In genomic region chr17:37643829-37644228, GRCh38 we compare ENCODE assay signal across 8 cellular contexts. TPM values are rescaled to one million over a fixed set of nuclear protein-coding genes. Genes with fewer than 3 reads are reported as not detected.
DNase-seq lines count a peak whose midpoint lies in the region; ATAC-seq and TF ChIP-seq lines count a peak whose summit lies in the region.

No MANE protein-coding gene starts in this region.

- CTCF ChIA-PET in CD4-positive, alpha-beta T cell (lab: Charles Lee), result no interaction called here

- no peak overlapping the region for H3K27ac ChIP-seq in CD4-positive, alpha-beta T cell (ENCODE audit: low read depth, low read length)

- intact Hi-C loops in CD4-positive, alpha-beta T cell (cut with DNase I, micrococcal nuclease), result loop anchor here in 1 of 2 experiments (2.0 to 5.0 kb wide), 3 partner anchors 33 to 287 kb away; no protein-coding TSS in a partner anchor

- TF ChIP-seq CTCF in CD4-positive, alpha-beta T cell (IDR thresholded peaks at IDR 0.05), result no peak
- no peak for TF ChIP-seq CTCF in NB4 (IDR thresholded peaks at IDR 0.05; ENCODE audit: low read depth, low read length)

- ATAC-seq in CD4-positive, alpha-beta T cell (ENCODE audit: poor library complexity), result no peak
- no peak for ATAC-seq in natural killer cell treated with Interleukin-12 subunit alpha and Interleukin-12 subunit beta and Interleukin-15 and Interleukin-18, amount 100 ng/mL, for 72 hours

- POLR2A ChIA-PET in CD4-positive, alpha-beta T cell (lab: Charles Lee), result interaction anchor here (2.4 kb wide), 1 partner anchor 34 kb away, joined by 10 read pairs; the partner anchor contains the start of gene SYNRG

- no peak for TF ChIP-seq POLR2A in NB4 (IDR thresholded peaks at IDR 0.05; ENCODE audit: extremely low read depth, insufficient read length)

- peaks cover 47% of the 10 kb centered on the region for H3K27me3 Mint-ChIP-seq in CD4-positive, alpha-beta T cell
- peaks cover 21 to 40% of the 10 kb centered on the region in 2 donors for H3K27me3 Mint-ChIP-seq in natural killer cell treated with Interleukin-12 subunit alpha and Interleukin-12 subunit beta and Interleukin-15 and Interleukin-18, amount 100 ng/mL, for 72 hours

- peaks cover 37% of the 10 kb centered on the region for H3K4me1 Mint-ChIP-seq in CD4-positive, alpha-beta T cell (ENCODE audit: low read depth)
- H3K4me1 Mint-ChIP-seq in natural killer cell treated with Interleukin-12 subunit alpha and Interleukin-12 subunit beta and Interleukin-15 and Interleukin-18, amount 100 ng/mL, for 72 hours (ENCODE audit: low read depth in 2 of 2), result peaks cover 24 to 38% of the 10 kb centered on the region in 2 donors

- H3K4me3 ChIP-seq in NB4 (ENCODE audit: low read depth, low read length), result peak overlapping the region; percentile 97

- peak overlapping the region; percentile 97 for H3K4me3 Mint-ChIP-seq in CD4-positive, alpha-beta T cell
- H3K4me3 Mint-ChIP-seq in natural killer cell treated with Interleukin-12 subunit alpha and Interleukin-12 subunit beta and Interleukin-15 and Interleukin-18, amount 100 ng/mL, for 72 hours, result peak overlapping the region; percentile 98

- H3K27me3 ChIP-seq in CD4-positive, alpha-beta T cell (ENCODE audit: control insufficient read depth, insufficient read depth, low read length), result peaks cover 16% of the 10 kb centered on the region

- peak overlapping the region; percentile 92 for H3K27ac Mint-ChIP-seq in CD4-positive, alpha-beta T cell
- H3K27ac Mint-ChIP-seq in natural killer cell treated with Interleukin-12 subunit alpha and Interleukin-12 subunit beta and Interleukin-15 and Interleukin-18, amount 100 ng/mL, for 72 hours, result peak overlapping the region; percentile 92 to 95

- H3K9me3 Mint-ChIP-seq in CD4-positive, alpha-beta T cell, result no peaks in the 10 kb centered on the region
- no peaks in the 10 kb centered on the region for H3K9me3 Mint-ChIP-seq in natural killer cell treated with Interleukin-12 subunit alpha and Interleukin-12 subunit beta and Interleukin-15 and Interleukin-18, amount 100 ng/mL, for 72 hours

- H3K36me3 Mint-ChIP-seq in CD4-positive, alpha-beta T cell (ENCODE audit: low read depth), result peaks cover 41% of the 10 kb centered on the region
- H3K36me3 Mint-ChIP-seq in natural killer cell treated with Interleukin-12 subunit alpha and Interleukin-12 subunit beta and Interleukin-15 and Interleukin-18, amount 100 ng/mL, for 72 hours, result peaks cover 18% of the 10 kb centered on the region

- H3K9me3 ChIP-seq in CD4-positive, alpha-beta T cell (ENCODE audit: control insufficient read depth, low read length), result no peaks in the 10 kb centered on the region

- no peak for DNase-seq in CD4-positive, alpha-beta T cell
- no peak for DNase-seq in NB4 (ENCODE audit: low read depth)
- DNase-seq in dermis blood vessel endothelial cell, result peak; percentile 78
- DNase-seq in natural killer cell treated with Interleukin-12 subunit alpha and Interleukin-12 subunit beta and Interleukin-15 and Interleukin-18, amount 100 ng/mL, for 72 hours (ENCODE audit: low spot score), result no peak
- DNase-seq in SW 1271 (lab: John Stamatoyannopoulos, UW), result no peak
- DNase-seq in putamen (ENCODE audit: low spot score), result no peak
- DNase-seq in NCI-H510A treated with DMSO at 0.1 percent for 48 hours (lab: John Stamatoyannopoulos, UW), result no peak
- DNase-seq in GM19240 (ENCODE audit: insufficient read length, low spot score), result no peak

RNA-seq across cellular contexts. Expression of gene DDX52, which starts 0.6 kb away (rescaled TPM):
- 10 to 100 TPM; 27.4 to 30.1 TPM for total RNA-seq in CD4-positive, alpha-beta T cell
- total RNA-seq in dermis blood vessel endothelial cell, result 40.0 and 41.0 TPM in 2 replicates
- total RNA-seq in natural killer cell treated with Interleukin-12 subunit alpha and Interleukin-12 subunit beta and Interleukin-15 and Interleukin-18, amount 100 ng/mL, for 72 hours, result 10 to 100 TPM; 35.0 to 52.9 TPM

RNA-seq across cellular contexts. Expression of gene SYNRG, which starts 34.6 kb away (rescaled TPM):
- 10 to 100 TPM; 40.0 to 45.8 TPM for total RNA-seq in CD4-positive, alpha-beta T cell
- total RNA-seq in dermis blood vessel endothelial cell, result 16.8 and 23.7 TPM in 2 replicates
- 10 to 100 TPM; 68.7 to 77.4 TPM for total RNA-seq in natural killer cell treated with Interleukin-12 subunit alpha and Interleukin-12 subunit beta and Interleukin-15 and Interleukin-18, amount 100 ng/mL, for 72 hours
